16 cellular contexts compared by ENCODE assay signal in the genomic region with DNA sequence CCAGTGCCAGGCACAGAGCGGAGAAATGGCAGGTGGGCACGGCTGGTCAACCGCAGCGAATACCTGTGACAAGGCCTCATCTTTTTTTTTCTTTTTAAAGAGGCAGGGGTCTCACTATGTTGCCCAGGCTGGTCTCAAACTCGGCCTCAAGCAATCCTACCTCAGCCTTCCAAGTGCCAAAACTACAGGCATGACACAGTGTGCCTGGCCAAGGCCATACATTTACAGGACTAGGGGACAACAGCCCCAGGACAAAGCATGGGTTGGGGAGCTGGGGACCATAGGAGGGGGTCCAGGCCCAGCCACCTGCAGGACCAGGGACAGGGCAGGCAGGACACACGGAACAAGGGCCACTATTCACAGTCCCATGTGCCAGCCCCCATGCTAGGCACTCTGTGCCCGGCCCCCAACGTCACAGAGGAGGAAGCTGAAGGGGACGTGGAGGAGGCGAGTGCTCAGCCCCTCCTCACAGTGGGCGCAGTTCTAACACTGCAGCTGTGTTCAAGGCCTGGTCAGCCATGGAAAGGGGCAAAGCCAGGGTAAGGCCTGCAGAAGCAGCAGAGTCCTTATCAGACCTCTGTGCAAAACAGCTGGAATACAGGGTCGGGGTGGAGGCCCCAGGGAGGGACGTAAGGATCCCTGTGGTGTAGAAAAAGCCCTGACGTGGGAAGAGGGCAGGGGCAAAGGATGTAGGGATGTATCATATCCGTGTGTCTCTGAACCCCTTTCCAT. TPM values are rescaled to one million over a fixed set of nuclear protein-coding genes. Genes with fewer than 3 reads are reported as not detected.
DNase-seq lines count a peak whose midpoint lies in the region; ATAC-seq, FAIRE-seq and TF ChIP-seq lines count a peak whose summit lies in the region.
"Had no signal": no experiment of that assay in that cellular context is flagged by ENCODE, and none has a peak within 500 bp of the region (broad histone marks: within the 10 kb centered on the region; RNA-seq: fewer than 3 reads in every experiment).

No MANE protein-coding gene starts in this region.

- no peaks in the 10 kb centered on the region for H3K27me3 Mint-ChIP-seq in activated CD8-positive, alpha-beta T cell treated with anti-CD3 and anti-CD28 coated beads, Interleukin-2, amount 10 ng/mL, durations not matched to agents 7 days and 5 days (ENCODE audit: low read depth)
- no peaks in the 10 kb centered on the region for H3K27me3 Mint-ChIP-seq in activated CD8-positive, alpha-beta T cell treated with anti-CD3 and anti-CD28 coated beads for 36 hours
- H3K27me3 Mint-ChIP-seq in activated naive CD8-positive, alpha-beta T cell treated with anti-CD3 and anti-CD28 coated beads, Interleukin-2, amount 10 ng/mL, durations not matched to agents 7 days and 5 days: no peaks in the 10 kb centered on the region
- H3K27me3 Mint-ChIP-seq in activated T-helper 17 cell treated with anti-CD3 and anti-CD28 coated beads, Interleukin-2, amount 50 U/mL, for 72 hours: no peaks in the 10 kb centered on the region

- H3K9me3 Mint-ChIP-seq in activated CD8-positive, alpha-beta T cell treated with anti-CD3 and anti-CD28 coated beads, Interleukin-2, amount 10 ng/mL, durations not matched to agents 7 days and 5 days (ENCODE audit: insufficient read depth): no peaks in the 10 kb centered on the region
- H3K9me3 Mint-ChIP-seq in activated CD8-positive, alpha-beta T cell treated with anti-CD3 and anti-CD28 coated beads for 36 hours: no peaks in the 10 kb centered on the region
- no peaks in the 10 kb centered on the region for H3K9me3 Mint-ChIP-seq in activated naive CD8-positive, alpha-beta T cell treated with anti-CD3 and anti-CD28 coated beads, Interleukin-2, amount 10 ng/mL, durations not matched to agents 7 days and 5 days
- H3K9me3 Mint-ChIP-seq in activated T-helper 17 cell treated with anti-CD3 and anti-CD28 coated beads, Interleukin-2, amount 50 U/mL, for 72 hours: no peaks in the 10 kb centered on the region

- intact Hi-C loops in activated CD8-positive, alpha-beta T cell treated with anti-CD3 and anti-CD28 coated beads for 36 hours (cut with micrococcal nuclease): no loop called here

- H2BK12ac ChIP-seq in mesenchymal stem cell (ENCODE audit: low read length in 2 of 2): no peak overlapping the region

- H3K27ac ChIP-seq in mesenchymal stem cell (ENCODE audit: low read length, poor library complexity, severe bottlenecking): no peak overlapping the region
- H3K27ac ChIP-seq in stomach smooth muscle (ENCODE audit: low read length): peak overlapping the region; percentile 31

- no peak overlapping the region for H3K4me2 ChIP-seq in mesenchymal stem cell (ENCODE audit: low read length, poor library complexity, severe bottlenecking)

- no peak overlapping the region for H3K14ac ChIP-seq in mesenchymal stem cell (ENCODE audit: low read length in 2 of 2)

- FAIRE-seq in frontal cortex (lab: Jason Lieb, UNC): no peak
- FAIRE-seq: astrocyte, endometrium had no signal

- H3K27ac Mint-ChIP-seq in activated CD8-positive, alpha-beta T cell treated with anti-CD3 and anti-CD28 coated beads, Interleukin-2, amount 10 ng/mL, durations not matched to agents 7 days and 5 days: peak overlapping the region; percentile 65
- H3K27ac Mint-ChIP-seq in activated CD8-positive, alpha-beta T cell treated with anti-CD3 and anti-CD28 coated beads for 36 hours: no peak overlapping the region
- peak overlapping the region; percentile 16 for H3K27ac Mint-ChIP-seq in activated naive CD8-positive, alpha-beta T cell treated with anti-CD3 and anti-CD28 coated beads, Interleukin-2, amount 10 ng/mL, durations not matched to agents 7 days and 5 days
- H3K27ac Mint-ChIP-seq in activated T-helper 17 cell treated with anti-CD3 and anti-CD28 coated beads, Interleukin-2, amount 50 U/mL, for 72 hours: no peak overlapping the region

- H3K4me3 ChIP-seq in mesenchymal stem cell (ENCODE audit: insufficient read depth in 1 of 2, low read depth in 1 of 2, low read length in 2 of 2): no peak overlapping the region
- H3K4me3 ChIP-seq in stomach smooth muscle (ENCODE audit: low read length in 2 of 2): no peak overlapping the region
- H3K4me3 ChIP-seq: lung, prostate gland, thyroid gland had no signal

- H3K18ac ChIP-seq in mesenchymal stem cell (ENCODE audit: low read depth in 1 of 2, low read length in 2 of 2): peak overlapping the region in 1 of 2 experiments; percentile 11

- no peak overlapping the region for H2AFZ ChIP-seq in mesenchymal stem cell (ENCODE audit: low read depth, low read length)

- peak overlapping the region; percentile 9 for H4K91ac ChIP-seq in mesenchymal stem cell (ENCODE audit: low read length)

- CTCF ChIA-PET in activated CD8-positive, alpha-beta T cell treated with anti-CD3 and anti-CD28 coated beads, Interleukin-2, amount 10 ng/mL, durations not matched to agents 7 days and 5 days (lab: Charles Lee): interaction anchor here (1.0 to 7.3 kb wide), 3 partner anchors 9 to 29 kb away, joined by 4 to 54 read pairs (median 4); a partner anchor contains a TSS
- CTCF ChIA-PET in activated CD8-positive, alpha-beta T cell treated with anti-CD3 and anti-CD28 coated beads for 36 hours (lab: Charles Lee): interaction anchor here (1.1 kb wide), 1 partner anchor 105 kb away, joined by 3 read pairs; no protein-coding TSS in a partner anchor

- peaks cover 89% of the 10 kb centered on the region for H3K4me1 Mint-ChIP-seq in activated CD8-positive, alpha-beta T cell treated with anti-CD3 and anti-CD28 coated beads, Interleukin-2, amount 10 ng/mL, durations not matched to agents 7 days and 5 days (ENCODE audit: low read depth)
- peaks cover 60% of the 10 kb centered on the region for H3K4me1 Mint-ChIP-seq in activated CD8-positive, alpha-beta T cell treated with anti-CD3 and anti-CD28 coated beads for 36 hours (ENCODE audit: low read depth)
- H3K4me1 Mint-ChIP-seq in activated naive CD8-positive, alpha-beta T cell treated with anti-CD3 and anti-CD28 coated beads, Interleukin-2, amount 10 ng/mL, durations not matched to agents 7 days and 5 days: peaks cover 45% of the 10 kb centered on the region
- peaks cover 24% of the 10 kb centered on the region for H3K4me1 Mint-ChIP-seq in activated T-helper 17 cell treated with anti-CD3 and anti-CD28 coated beads, Interleukin-2, amount 50 U/mL, for 72 hours

- WGBS in mesenchymal stem cell: 98% methylated on average over 15 of the region's 15 CpGs

- peaks cover 29% of the 10 kb centered on the region for H3K79me1 ChIP-seq in mesenchymal stem cell (replicated peaks; ENCODE audit: low read length, poor library complexity, severe bottlenecking)

- no peak overlapping the region for H3K4me3 Mint-ChIP-seq in activated CD8-positive, alpha-beta T cell treated with anti-CD3 and anti-CD28 coated beads, Interleukin-2, amount 10 ng/mL, durations not matched to agents 7 days and 5 days
- no peak overlapping the region for H3K4me3 Mint-ChIP-seq in activated CD8-positive, alpha-beta T cell treated with anti-CD3 and anti-CD28 coated beads for 36 hours
- H3K4me3 Mint-ChIP-seq in activated naive CD8-positive, alpha-beta T cell treated with anti-CD3 and anti-CD28 coated beads, Interleukin-2, amount 10 ng/mL, durations not matched to agents 7 days and 5 days: no peak overlapping the region
- no peak overlapping the region for H3K4me3 Mint-ChIP-seq in activated T-helper 17 cell treated with anti-CD3 and anti-CD28 coated beads, Interleukin-2, amount 50 U/mL, for 72 hours

- H3K4me1 ChIP-seq in mesenchymal stem cell (ENCODE audit: control insufficient read depth, insufficient read depth, low read depth, low read length) (peaks cover 92% of the 10 kb centered on the region), stomach smooth muscle (ENCODE audit: control insufficient read depth, insufficient read depth, low read length) (peaks cover 94% of the 10 kb centered on the region)

- H3K9me3 ChIP-seq in mesenchymal stem cell (ENCODE audit: control insufficient read depth, low read length): no peaks in the 10 kb centered on the region
- no peaks in the 10 kb centered on the region for H3K9me3 ChIP-seq in stomach smooth muscle (ENCODE audit: control insufficient read depth in 2 of 2, low read length in 2 of 2)
- H3K9me3 ChIP-seq: prostate gland, thyroid gland had no signal

- POLR2A ChIA-PET in activated CD8-positive, alpha-beta T cell treated with anti-CD3 and anti-CD28 coated beads, Interleukin-2, amount 10 ng/mL, durations not matched to agents 7 days and 5 days (lab: Charles Lee): interaction anchor here (0.6 kb wide), 1 partner anchor 70 kb away, joined by 3 read pairs; a partner anchor contains a TSS
- POLR2A ChIA-PET in activated CD8-positive, alpha-beta T cell treated with anti-CD3 and anti-CD28 coated beads for 36 hours (lab: Charles Lee): interaction anchor here (1.0 to 1.5 kb wide), 4 partner anchors 11 to 214 kb away, joined by 3 to 5 read pairs (median 3); no protein-coding TSS in a partner anchor
- POLR2A ChIA-PET in activated naive CD8-positive, alpha-beta T cell treated with anti-CD3 and anti-CD28 coated beads, Interleukin-2, amount 10 ng/mL, durations not matched to agents 7 days and 5 days (lab: Charles Lee): interaction anchor here (0.8 kb wide), 1 partner anchor 10 kb away, joined by 5 read pairs; no protein-coding TSS in a partner anchor

- H3K9ac ChIP-seq in mesenchymal stem cell (ENCODE audit: low read length): peak overlapping the region; percentile 88
- H3K9ac ChIP-seq in stomach smooth muscle (ENCODE audit: low read length in 2 of 2): no peak overlapping the region

- H3K36me3 ChIP-seq in mesenchymal stem cell (ENCODE audit: control insufficient read depth in 1 of 2, insufficient read depth in 2 of 2, low read depth in 1 of 2, low read length in 2 of 2): peaks cover 19 to 46% of the 10 kb centered on the region in 2 experiments
- no peaks in the 10 kb centered on the region for H3K36me3 ChIP-seq in stomach smooth muscle (ENCODE audit: control insufficient read depth in 2 of 2, insufficient read depth in 2 of 2, low read length in 2 of 2)
- H3K36me3 ChIP-seq: prostate gland, thyroid gland had no signal

- no peak for TF ChIP-seq CTCF in activated CD8-positive, alpha-beta T cell treated with anti-CD3 and anti-CD28 coated beads for 36 hours (IDR thresholded peaks at IDR 0.05)

- DNase-seq in activated CD8-positive, alpha-beta T cell treated with anti-CD3 and anti-CD28 coated beads, Interleukin-2, amount 10 ng/mL, durations not matched to agents 7 days and 5 days: no peak
- no peak for DNase-seq in activated CD8-positive, alpha-beta T cell treated with anti-CD3 and anti-CD28 coated beads for 36 hours
- DNase-seq in activated naive CD8-positive, alpha-beta T cell treated with anti-CD3 and anti-CD28 coated beads, Interleukin-2, amount 10 ng/mL, durations not matched to agents 7 days and 5 days: no peak
- DNase-seq in mesenchymal stem cell (no peak), frontal cortex (ENCODE audit: low spot score in 2 of 2) (no peak), NCI-H345 treated with DMSO at 0.1 percent for 48 hours (lab: John Stamatoyannopoulos, UW; ENCODE audit: unreplicated experiment) (no peak)
- DNase-seq: DMS153, NCI-H345, T1000 had no signal

- H3K36me3 Mint-ChIP-seq in activated CD8-positive, alpha-beta T cell treated with anti-CD3 and anti-CD28 coated beads, Interleukin-2, amount 10 ng/mL, durations not matched to agents 7 days and 5 days (ENCODE audit: low read depth): peaks cover 28% of the 10 kb centered on the region
- H3K36me3 Mint-ChIP-seq in activated CD8-positive, alpha-beta T cell treated with anti-CD3 and anti-CD28 coated beads for 36 hours (ENCODE audit: low read depth): peaks cover 10% of the 10 kb centered on the region
- H3K36me3 Mint-ChIP-seq in activated naive CD8-positive, alpha-beta T cell treated with anti-CD3 and anti-CD28 coated beads, Interleukin-2, amount 10 ng/mL, durations not matched to agents 7 days and 5 days: peaks cover 5% of the 10 kb centered on the region
- H3K36me3 Mint-ChIP-seq in activated T-helper 17 cell treated with anti-CD3 and anti-CD28 coated beads, Interleukin-2, amount 50 U/mL, for 72 hours (ENCODE audit: low read depth): peaks cover 47% of the 10 kb centered on the region

- H3K27me3 ChIP-seq in mesenchymal stem cell (ENCODE audit: control insufficient read depth in 1 of 2, insufficient read depth in 1 of 2, low read length in 2 of 2): no peaks in the 10 kb centered on the region
- no peaks in the 10 kb centered on the region for H3K27me3 ChIP-seq in stomach smooth muscle (ENCODE audit: control insufficient read depth in 1 of 2, insufficient read depth in 2 of 2, low read length in 2 of 2)
- H3K27me3 ChIP-seq: thyroid gland had no signal

- H2BK15ac ChIP-seq in mesenchymal stem cell (ENCODE audit: low read depth, poor library complexity, severe bottlenecking): no peak overlapping the region

- peak overlapping the region; percentile 8 for H2AK5ac ChIP-seq in mesenchymal stem cell (ENCODE audit: low read length, severe bottlenecking)

- H2BK5ac ChIP-seq in mesenchymal stem cell (ENCODE audit: low read depth, low read length, poor library complexity, severe bottlenecking): no peak overlapping the region

- H2BK120ac ChIP-seq in mesenchymal stem cell (ENCODE audit: low read depth, low read length): no peak overlapping the region

- no peak for ATAC-seq in activated CD8-positive, alpha-beta T cell treated with anti-CD3 and anti-CD28 coated beads, Interleukin-2, amount 10 ng/mL, durations not matched to agents 7 days and 5 days
- ATAC-seq in activated CD8-positive, alpha-beta T cell treated with anti-CD3 and anti-CD28 coated beads for 36 hours: no peak
- no peak for ATAC-seq in activated naive CD8-positive, alpha-beta T cell treated with anti-CD3 and anti-CD28 coated beads, Interleukin-2, amount 10 ng/mL, durations not matched to agents 7 days and 5 days (ENCODE audit: low read depth)
- ATAC-seq in activated T-helper 17 cell treated with anti-CD3 and anti-CD28 coated beads, Interleukin-2, amount 50 U/mL, for 72 hours (replicated peaks): no peak

- no peak overlapping the region for H3K23ac ChIP-seq in mesenchymal stem cell (ENCODE audit: low read length in 2 of 2)

- no peak overlapping the region for H3K4ac ChIP-seq in mesenchymal stem cell (ENCODE audit: low read depth in 1 of 2, low read length in 2 of 2)

- no peak overlapping the region for H4K8ac ChIP-seq in mesenchymal stem cell (ENCODE audit: low read length)

RNA-seq across cellular contexts. Expression of a gene that starts 28.3 kb away (rescaled TPM):
- total RNA-seq in activated CD8-positive, alpha-beta T cell treated with anti-CD3 and anti-CD28 coated beads, Interleukin-2, amount 10 ng/mL, durations not matched to agents 7 days and 5 days: 10 to 100 TPM; 65.1 to 67.9 TPM
- 10 to 100 TPM; 53.1 to 59.2 TPM for total RNA-seq in activated CD8-positive, alpha-beta T cell treated with anti-CD3 and anti-CD28 coated beads for 36 hours
- 10 to 100 TPM; 54.6 to 56.8 TPM for total RNA-seq in activated naive CD8-positive, alpha-beta T cell treated with anti-CD3 and anti-CD28 coated beads, Interleukin-2, amount 10 ng/mL, durations not matched to agents 7 days and 5 days
- polyA plus RNA-seq in mesenchymal stem cell (2013, experiment 1 of 2): 108 TPM
- polyA plus RNA-seq in mesenchymal stem cell (2013, experiment 2 of 2): 106 TPM
- 17.5 TPM for total RNA-seq in frontal cortex
- total RNA-seq in activated T-helper 17 cell treated with anti-CD3 and anti-CD28 coated beads, Interleukin-2, amount 50 U/mL, for 72 hours: 10 to 100 TPM; 49.1 to 67.1 TPM

RNA-seq across cellular contexts. Expression of a gene that starts 28.7 kb away (rescaled TPM):
- 10 to 100 TPM; 26.0 to 27.6 TPM for total RNA-seq in activated CD8-positive, alpha-beta T cell treated with anti-CD3 and anti-CD28 coated beads, Interleukin-2, amount 10 ng/mL, durations not matched to agents 7 days and 5 days
- 10 to 100 TPM; 15.5 to 16.6 TPM for total RNA-seq in activated CD8-positive, alpha-beta T cell treated with anti-CD3 and anti-CD28 coated beads for 36 hours
- 10 to 100 TPM; 23.7 to 26.2 TPM for total RNA-seq in activated naive CD8-positive, alpha-beta T cell treated with anti-CD3 and anti-CD28 coated beads, Interleukin-2, amount 10 ng/mL, durations not matched to agents 7 days and 5 days
- 6.9 TPM for polyA plus RNA-seq in mesenchymal stem cell (2013, experiment 1 of 2)
- polyA plus RNA-seq in mesenchymal stem cell (2013, experiment 2 of 2): 6.1 TPM
- 18.8 TPM for total RNA-seq in frontal cortex
- total RNA-seq in activated T-helper 17 cell treated with anti-CD3 and anti-CD28 coated beads, Interleukin-2, amount 50 U/mL, for 72 hours: 10 to 100 TPM; 15.5 to 19.7 TPM

RNA-seq across cellular contexts. Expression of a gene that starts 30.4 kb away (rescaled TPM):
- 100 to 1,000 TPM in 1 of 2 experiments, 10 to 100 TPM in 1; 95.3 to 104 TPM for total RNA-seq in activated CD8-positive, alpha-beta T cell treated with anti-CD3 and anti-CD28 coated beads, Interleukin-2, amount 10 ng/mL, durations not matched to agents 7 days and 5 days
- total RNA-seq in activated CD8-positive, alpha-beta T cell treated with anti-CD3 and anti-CD28 coated beads for 36 hours: 10 to 100 TPM; 78.3 to 80.5 TPM
- 10 to 100 TPM; 77.0 to 79.1 TPM for total RNA-seq in activated naive CD8-positive, alpha-beta T cell treated with anti-CD3 and anti-CD28 coated beads, Interleukin-2, amount 10 ng/mL, durations not matched to agents 7 days and 5 days
- polyA plus RNA-seq in mesenchymal stem cell (2013, experiment 1 of 2): 7.6 TPM
- polyA plus RNA-seq in mesenchymal stem cell (2013, experiment 2 of 2): 6.3 TPM
- total RNA-seq in frontal cortex: 11.8 TPM
- total RNA-seq in activated T-helper 17 cell treated with anti-CD3 and anti-CD28 coated beads, Interleukin-2, amount 50 U/mL, for 72 hours: 10 to 100 TPM; 67.9 to 96.7 TPM

RNA-seq across cellular contexts. Expression of a gene that starts 33.4 kb away (rescaled TPM):
- total RNA-seq in activated CD8-positive, alpha-beta T cell treated with anti-CD3 and anti-CD28 coated beads, Interleukin-2, amount 10 ng/mL, durations not matched to agents 7 days and 5 days: 10 to 100 TPM; 14.3 to 16.5 TPM
- 10 to 100 TPM in 1 of 2 experiments, 1 to 10 TPM in 1; 9.6 to 14.6 TPM for total RNA-seq in activated CD8-positive, alpha-beta T cell treated with anti-CD3 and anti-CD28 coated beads for 36 hours
- total RNA-seq in activated naive CD8-positive, alpha-beta T cell treated with anti-CD3 and anti-CD28 coated beads, Interleukin-2, amount 10 ng/mL, durations not matched to agents 7 days and 5 days: 1 to 10 TPM; 8.4 to 8.8 TPM
- polyA plus RNA-seq in mesenchymal stem cell (2013, experiment 1 of 2): 2.0 TPM
- polyA plus RNA-seq in mesenchymal stem cell (2013, experiment 2 of 2): 2.5 TPM
- 0.82 TPM for total RNA-seq in frontal cortex
- 10 to 100 TPM; 13.3 to 17.4 TPM for total RNA-seq in activated T-helper 17 cell treated with anti-CD3 and anti-CD28 coated beads, Interleukin-2, amount 50 U/mL, for 72 hours

Comparison
In these comparisons a context has a peak if more than half of its experiments do, and no peak if none do; other contexts are left out.
1. H3K27ac Mint-ChIP-seq: peak in activated CD8-positive, alpha-beta T cell treated with anti-CD3 and anti-CD28 coated beads, Interleukin-2, amount 10 ng/mL, durations not matched to agents 7 days and 5 days (single experiment) and activated naive CD8-positive, alpha-beta T cell treated with anti-CD3 and anti-CD28 coated beads, Interleukin-2, amount 10 ng/mL, durations not matched to agents 7 days and 5 days (single experiment); none in activated CD8-positive, alpha-beta T cell treated with anti-CD3 and anti-CD28 coated beads for 36 hours (single experiment) and activated T-helper 17 cell treated with anti-CD3 and anti-CD28 coated beads, Interleukin-2, amount 50 U/mL, for 72 hours (single experiment).